In genomic region chr2:157849591-157849990, GRCh38 we compare ENCODE assay signal across 20 cellular contexts. TPM values are rescaled to one million over a fixed set of nuclear protein-coding genes. Genes with fewer than 3 reads are reported as not detected.
DNase-seq lines count a peak whose midpoint lies in the region; FAIRE-seq and TF ChIP-seq lines count a peak whose summit lies in the region.
"Had no signal": no experiment of that assay in that cellular context is flagged by ENCODE, and none has a peak within 500 bp of the region (broad histone marks: within the 10 kb centered on the region; RNA-seq: fewer than 3 reads in every experiment).

No MANE protein-coding gene starts in this region.

- H3K4me3 ChIP-seq in astrocyte of the spinal cord (ENCODE audit: low read depth, low read length) (no peak overlapping the region), stomach (no peak overlapping the region), HAP-1 (no peak overlapping the region)
- H3K4me3 ChIP-seq: GM12878, GM23338 had no signal

- H3K9me3 ChIP-seq in stomach (no peaks in the 10 kb centered on the region), HAP-1 (no peaks in the 10 kb centered on the region)
- H3K9me3 ChIP-seq: BE2C, SK-N-SH had no signal

- no peaks in the 10 kb centered on the region for H3K36me3 ChIP-seq in stomach
- H3K36me3 ChIP-seq in HAP-1 (replicated peaks) = no peaks in the 10 kb centered on the region
- H3K36me3 ChIP-seq: BE2C had no signal

- TF ChIP-seq CTCF in astrocyte of the spinal cord (IDR thresholded peaks at IDR 0.05; ENCODE audit: low read depth, low read length) (no peak), stomach (IDR thresholded peaks at IDR 0.05) (no peak)

- DNase-seq in M059J (ENCODE audit: low read depth) (peak; percentile 15), astrocyte of the spinal cord (ENCODE audit: low read depth, low spot score) (peak; percentile 18), stomach (peak; percentile 41), NK-92 (lab: John Stamatoyannopoulos, UW; ENCODE audit: unreplicated experiment) (no peak), midbrain (lab: John Stamatoyannopoulos, UW) (no peak), HAP-1 (ENCODE audit: low spot score in 2 of 2) (no peak)
- DNase-seq: BE2C; CD8-positive, alpha-beta memory T cell; GDM1; KBM-7; NCI-H1092; NCI-H1694; NCI-H510A treated with DMSO at 0.1 percent for 48 hours; SHP77; SK-N-SH had no signal

- peaks cover 6 to 41% (median 21%) of the 10 kb centered on the region in 4 donors for H3K4me1 ChIP-seq in stomach
- no peaks in the 10 kb centered on the region for H3K4me1 ChIP-seq in HAP-1
- H3K4me1 ChIP-seq: BE2C had no signal

- FAIRE-seq in islet of Langerhans (lab: Jason Lieb, UNC) = peak; percentile 75
- FAIRE-seq: GM12878, GM18507, RCC 7860 had no signal

- H3K27me3 ChIP-seq in stomach = no peaks in the 10 kb centered on the region
- H3K27me3 ChIP-seq in HAP-1 (ENCODE audit: low read depth) = no peaks in the 10 kb centered on the region
- H3K27me3 ChIP-seq: BE2C had no signal

- peak overlapping the region in 4 of 5 donors; percentile 3 to 72 (median 40) for H3K27ac ChIP-seq in stomach

- no peak for TF ChIP-seq EP300 in stomach (IDR thresholded peaks at IDR 0.05)

- intact Hi-C loops in stomach (cut with DNase I; ENCODE audit: low total_unique reads) = no loop called here

- WGBS in stomach, 5 donors = 26 to 54% (median 42%) methylated on average over 2 of the region's 2 CpGs

- TF ChIP-seq POLR2A in stomach (IDR thresholded peaks at IDR 0.05) = no peak

- in situ Hi-C loops in astrocyte of the spinal cord (cut with HindIII; ENCODE audit: low sequenced_read_pairs) (no loop called here), HAP-1 (cut with MboI; ENCODE audit: low sequenced_read_pairs) (no loop called here)

RNA-seq across cellular contexts. Expression of gene ACVR1, which starts 26.5 kb away (rescaled TPM):
- total RNA-seq in M059J (2014; rRNA removed; shearing (Covaris generic)) = 6.4 and 19.2 TPM in 2 replicates
- 10 to 100 TPM in 3 of 5 donors, 1 to 10 TPM in 2; 2.3 to 32.1 (median 18.4) TPM for total RNA-seq in stomach
- 1 to 10 TPM; 3.7 to 5.6 (median 5.5) TPM for polyA plus RNA-seq in stomach

Comparison
In these comparisons a context has a peak if more than half of its experiments do, and no peak if none do; other contexts are left out.
1. DNase-seq: peak in M059J (single experiment), astrocyte of the spinal cord (single experiment) and stomach (single experiment); none in NK-92 (single experiment), midbrain (single experiment) and HAP-1 (0 of 2).